In genomic region chr4:54234497-54235205, GRCh38 we compare ENCODE assay signal across 9 cellular contexts. TPM values are rescaled to one million over a fixed set of nuclear protein-coding genes. Genes with fewer than 3 reads are reported as not detected.
DNase-seq lines count a peak whose midpoint lies in the region; ATAC-seq, FAIRE-seq and TF ChIP-seq lines count a peak whose summit lies in the region.
"Had no signal": no experiment of that assay in that cellular context is flagged by ENCODE, and none has a peak within 500 bp of the region (broad histone marks: within the 10 kb centered on the region; RNA-seq: fewer than 3 reads in every experiment).

No MANE protein-coding gene starts in this region.

- no peaks in the 10 kb centered on the region for H3K9me3 Mint-ChIP-seq in activated naive CD4-positive, alpha-beta T cell treated with anti-CD3 and anti-CD28 coated beads, Interleukin-2, amount 10 ng/mL, durations not matched to agents 7 days and 5 days

- H3K27me3 ChIP-seq in esophagus muscularis mucosa (peaks cover 10 to 79% (median 40%) of the 10 kb centered on the region in 4 donors), trophoblast cell (ENCODE audit: insufficient read depth, low read length) (peaks cover 14% of the 10 kb centered on the region), body of pancreas (peaks cover 0 to 31% of the 10 kb centered on the region in 2 donors)

- peaks cover 20% of the 10 kb centered on the region for H3K79me1 ChIP-seq in trophoblast cell (ENCODE audit: low read length)

- no peak overlapping the region for H2BK120ac ChIP-seq in trophoblast cell (ENCODE audit: insufficient read depth, low read length, poor library complexity)

- H4K8ac ChIP-seq in trophoblast cell (ENCODE audit: low read depth, low read length): no peak overlapping the region

- intact Hi-C loops in OCI-LY7 (cut with micrococcal nuclease; ENCODE audit: unreplicated experiment): loop anchor here (1.0 to 10.0 kb wide), 6 partner anchors 302 to 1220 kb away; no protein-coding TSS in a partner anchor
- intact Hi-C loops in esophagus muscularis mucosa (cut with DNase I): loop anchor here (5.0 to 10.0 kb wide), 2 partner anchors 1037 to 2000 kb away; no protein-coding TSS in a partner anchor
- intact Hi-C loops in body of pancreas (cut with DNase I): loop anchor here (5.0 to 10.0 kb wide), 2 partner anchors 317 to 1040 kb away; no protein-coding TSS in a partner anchor

- no peak overlapping the region for H2BK5ac ChIP-seq in trophoblast cell (ENCODE audit: low read depth, low read length, poor library complexity)

- no peak overlapping the region for H3K18ac ChIP-seq in trophoblast cell (ENCODE audit: low read length)

- no peak overlapping the region for H2AK5ac ChIP-seq in trophoblast cell (ENCODE audit: low read length)

- TF ChIP-seq CTCF in OCI-LY7 (conservative IDR thresholded peaks at IDR 0.05; ENCODE audit: low read length) (peak; percentile 54; the same call in 1 of the 2 replicates), esophagus muscularis mucosa (IDR thresholded peaks at IDR 0.05) (no peak), body of pancreas (IDR thresholded peaks at IDR 0.05) (no peak)

- no peaks in the 10 kb centered on the region for H3K9me2 ChIP-seq in OCI-LY7 (ENCODE audit: insufficient read depth, low read length)

- peak overlapping the region; percentile 21 for H3K9ac ChIP-seq in trophoblast cell (ENCODE audit: low read length)

- TF ChIP-seq EP300 in esophagus muscularis mucosa (IDR thresholded peaks at IDR 0.05): no peak

- H3K4me3 Mint-ChIP-seq in activated naive CD4-positive, alpha-beta T cell treated with anti-CD3 and anti-CD28 coated beads, Interleukin-2, amount 10 ng/mL, durations not matched to agents 7 days and 5 days: no peak overlapping the region

- no peaks in the 10 kb centered on the region for H3K36me3 Mint-ChIP-seq in activated naive CD4-positive, alpha-beta T cell treated with anti-CD3 and anti-CD28 coated beads, Interleukin-2, amount 10 ng/mL, durations not matched to agents 7 days and 5 days

- CTCF ChIA-PET in OCI-LY7 (lab: Charles Lee; ENCODE audit: unreplicated experiment): no interaction called here
- CTCF ChIA-PET in activated naive CD4-positive, alpha-beta T cell treated with anti-CD3 and anti-CD28 coated beads, Interleukin-2, amount 10 ng/mL, durations not matched to agents 7 days and 5 days (lab: Charles Lee): interaction anchor here (0.6 to 5.3 kb wide), 23 partner anchors 10 to 1854 kb away, joined by 3 to 63 read pairs (median 7); no protein-coding TSS in a partner anchor

- DNase-seq in GM12892 (ENCODE audit: insufficient read length) (no peak), OCI-LY7 (ENCODE audit: low spot score) (no peak), esophagus muscularis mucosa (ENCODE audit: extremely low spot score) (no peak), trophoblast cell (no peak), body of pancreas (no peak), erythroblast (lab: John Stamatoyannopoulos, UW) (no peak)
- no peak for DNase-seq in activated naive CD4-positive, alpha-beta T cell treated with anti-CD3 and anti-CD28 coated beads, Interleukin-2, amount 10 ng/mL, durations not matched to agents 7 days and 5 days
- DNase-seq: NCI-H524 treated with DMSO at 0.1 percent for 48 hours had no signal

- H3K9me3 ChIP-seq in OCI-LY7 (ENCODE audit: low read length) (no peaks in the 10 kb centered on the region), esophagus muscularis mucosa (no peaks in the 10 kb centered on the region), trophoblast cell (ENCODE audit: insufficient read depth, low read depth, low read length) (peaks cover 4% of the 10 kb centered on the region), body of pancreas (no peaks in the 10 kb centered on the region)

- H3K14ac ChIP-seq in trophoblast cell (ENCODE audit: low read length): no peak overlapping the region

- TF ChIP-seq POLR2A in GM12892 (IDR thresholded peaks at IDR 0.05; ENCODE audit: low read depth, low read length) (no peak), esophagus muscularis mucosa (IDR thresholded peaks at IDR 0.05; ENCODE audit: low read depth) (no peak), body of pancreas (IDR thresholded peaks at IDR 0.05) (no peak), erythroblast (IDR thresholded peaks at IDR 0.05; ENCODE audit: low read length) (no peak)

- H3K27ac Mint-ChIP-seq in activated naive CD4-positive, alpha-beta T cell treated with anti-CD3 and anti-CD28 coated beads, Interleukin-2, amount 10 ng/mL, durations not matched to agents 7 days and 5 days: no peak overlapping the region

- H2AFZ ChIP-seq in OCI-LY7 (ENCODE audit: low read length): peak overlapping the region; percentile 17; the same call in 1 of the 2 replicates
- H2AFZ ChIP-seq in trophoblast cell (ENCODE audit: insufficient read depth, low read length, poor library complexity): no peak overlapping the region

- H3K4me2 ChIP-seq in OCI-LY7 (ENCODE audit: low read length): no peak overlapping the region
- peak overlapping the region; percentile 45 for H3K4me2 ChIP-seq in trophoblast cell (ENCODE audit: low read length)

- H3K79me2 ChIP-seq in OCI-LY7 (ENCODE audit: insufficient read depth, low read depth, low read length) (no peaks in the 10 kb centered on the region), trophoblast cell (ENCODE audit: control insufficient read depth, insufficient read depth, low read length, poor library complexity) (peaks cover 5% of the 10 kb centered on the region)

- peaks cover 19% of the 10 kb centered on the region for H3K4me1 Mint-ChIP-seq in activated naive CD4-positive, alpha-beta T cell treated with anti-CD3 and anti-CD28 coated beads, Interleukin-2, amount 10 ng/mL, durations not matched to agents 7 days and 5 days

- H3K4me3 ChIP-seq in OCI-LY7 (ENCODE audit: low read depth, low read length, poor library complexity, severe bottlenecking): no peak overlapping the region
- peak overlapping the region; percentile 54 to 71 (median 58) for H3K4me3 ChIP-seq in esophagus muscularis mucosa
- no peak overlapping the region for H3K4me3 ChIP-seq in trophoblast cell (ENCODE audit: low read depth, low read length)
- no peak overlapping the region for H3K4me3 ChIP-seq in body of pancreas

- H3K23ac ChIP-seq in trophoblast cell (ENCODE audit: low read length): no peak overlapping the region

- no peak overlapping the region for H3K4ac ChIP-seq in trophoblast cell (ENCODE audit: low read depth, low read length)

- H4K20me1 ChIP-seq in OCI-LY7 (ENCODE audit: insufficient read depth, low read length): no peaks in the 10 kb centered on the region

- peak; percentile 30 for FAIRE-seq in GM12892 (lab: Jason Lieb, UNC)

- WGBS in esophagus muscularis mucosa: 20% methylated on average over 10 of the region's 10 CpGs
- WGBS in trophoblast cell (ENCODE audit: extremely low coverage, insufficient coverage, insufficient read length): no CpG with 5 or more reads among the region's 10 CpGs
- 14 to 16% methylated on average over 10 of the region's 10 CpGs for WGBS in body of pancreas, 2 donors

- no peak for ATAC-seq in body of pancreas
- ATAC-seq in HG02610 (IDR thresholded peaks at IDR 0.05; ENCODE audit: unreplicated experiment): no peak

- H3K36me3 ChIP-seq in OCI-LY7 (ENCODE audit: insufficient read depth, low read length): no peaks in the 10 kb centered on the region
- H3K36me3 ChIP-seq in esophagus muscularis mucosa: no peaks in the 10 kb centered on the region
- H3K36me3 ChIP-seq in trophoblast cell (ENCODE audit: control insufficient read depth in 1 of 2, insufficient read depth in 2 of 2, low read length in 2 of 2): no peaks in the 10 kb centered on the region
- H3K36me3 ChIP-seq in body of pancreas (replicated peaks in 1 of 2; ENCODE audit: insufficient read depth in 1 of 2, low read depth in 2 of 2): no peaks in the 10 kb centered on the region

- no peak overlapping the region for H4K91ac ChIP-seq in trophoblast cell (ENCODE audit: low read depth, low read length)

- BruUV-seq in OCI-LY7 (replicated peaks; lab: Mats Ljungman, UMichigan): no TSS peak

- no peaks in the 10 kb centered on the region for H3K4me1 ChIP-seq in OCI-LY7 (ENCODE audit: insufficient read depth, low read length, poor library complexity, severe bottlenecking)
- peaks cover 37 to 55% (median 48%) of the 10 kb centered on the region in 4 donors for H3K4me1 ChIP-seq in esophagus muscularis mucosa
- peaks cover 0 to 27% of the 10 kb centered on the region in 2 experiments for H3K4me1 ChIP-seq in trophoblast cell (ENCODE audit: control insufficient read depth in 1 of 2, insufficient read depth in 2 of 2, low read length in 2 of 2)
- H3K4me1 ChIP-seq in body of pancreas: peaks cover 46% of the 10 kb centered on the region

- no peak overlapping the region for H2BK12ac ChIP-seq in trophoblast cell (ENCODE audit: low read length)

- H3K27ac ChIP-seq in OCI-LY7 (ENCODE audit: low read depth, low read length, poor library complexity, severe bottlenecking): no peak overlapping the region
- H3K27ac ChIP-seq in esophagus muscularis mucosa (replicated peaks in 1 of 4): no peak overlapping the region
- H3K27ac ChIP-seq in trophoblast cell (ENCODE audit: low read depth, low read length): no peak overlapping the region
- no peak overlapping the region for H3K27ac ChIP-seq in body of pancreas

- peaks cover 62% of the 10 kb centered on the region for H3K27me3 Mint-ChIP-seq in activated naive CD4-positive, alpha-beta T cell treated with anti-CD3 and anti-CD28 coated beads, Interleukin-2, amount 10 ng/mL, durations not matched to agents 7 days and 5 days

- POLR2A ChIA-PET in OCI-LY7 (lab: Charles Lee): interaction anchor here (1.0 kb wide), 1 partner anchor 326 kb away, joined by 4 read pairs; no protein-coding TSS in a partner anchor

- H4K12ac ChIP-seq in trophoblast cell (ENCODE audit: low read depth, low read length): no peak overlapping the region

RNA-seq across cellular contexts. Expression of gene PDGFRA, which starts 5.6 kb away (rescaled TPM):
- 0.93 TPM for polyA plus RNA-seq in GM12892 (2012; ENCODE audit: missing spikeins)
- not detected in 2 replicates for total RNA-seq in OCI-LY7 (2014; rRNA removed; shearing (Covaris generic))
- total RNA-seq in OCI-LY7 (2022): not detected in 2 replicates
- total RNA-seq in esophagus muscularis mucosa: 100 to 1,000 TPM in 3 of 4 donors, 10 to 100 TPM in 1; 95.2 to 181 (median 114) TPM
- polyA plus RNA-seq in trophoblast cell (2013): 16.1 and 18.0 TPM in 2 replicates
- 10 to 100 TPM; 54.4 to 56.0 TPM for total RNA-seq in body of pancreas

Comparison
In these comparisons a context has a peak if more than half of its experiments do, and no peak if none do; other contexts are left out.
1. H3K4me3 ChIP-seq: peak in esophagus muscularis mucosa (4 of 4); none in OCI-LY7 (single experiment), trophoblast cell (single experiment) and body of pancreas (0 of 2).
2. RNA of gene PDGFRA, which starts 5.6 kb away (total RNA-seq): 95.2 to 181 TPM in esophagus muscularis mucosa and 54.4 to 56.0 TPM in body of pancreas; not detected in OCI-LY7; every median in the first group is over 10 times any median in the second.